Comparison of ENCODE assay signal across 9 cellular contexts in the genomic region with DNA sequence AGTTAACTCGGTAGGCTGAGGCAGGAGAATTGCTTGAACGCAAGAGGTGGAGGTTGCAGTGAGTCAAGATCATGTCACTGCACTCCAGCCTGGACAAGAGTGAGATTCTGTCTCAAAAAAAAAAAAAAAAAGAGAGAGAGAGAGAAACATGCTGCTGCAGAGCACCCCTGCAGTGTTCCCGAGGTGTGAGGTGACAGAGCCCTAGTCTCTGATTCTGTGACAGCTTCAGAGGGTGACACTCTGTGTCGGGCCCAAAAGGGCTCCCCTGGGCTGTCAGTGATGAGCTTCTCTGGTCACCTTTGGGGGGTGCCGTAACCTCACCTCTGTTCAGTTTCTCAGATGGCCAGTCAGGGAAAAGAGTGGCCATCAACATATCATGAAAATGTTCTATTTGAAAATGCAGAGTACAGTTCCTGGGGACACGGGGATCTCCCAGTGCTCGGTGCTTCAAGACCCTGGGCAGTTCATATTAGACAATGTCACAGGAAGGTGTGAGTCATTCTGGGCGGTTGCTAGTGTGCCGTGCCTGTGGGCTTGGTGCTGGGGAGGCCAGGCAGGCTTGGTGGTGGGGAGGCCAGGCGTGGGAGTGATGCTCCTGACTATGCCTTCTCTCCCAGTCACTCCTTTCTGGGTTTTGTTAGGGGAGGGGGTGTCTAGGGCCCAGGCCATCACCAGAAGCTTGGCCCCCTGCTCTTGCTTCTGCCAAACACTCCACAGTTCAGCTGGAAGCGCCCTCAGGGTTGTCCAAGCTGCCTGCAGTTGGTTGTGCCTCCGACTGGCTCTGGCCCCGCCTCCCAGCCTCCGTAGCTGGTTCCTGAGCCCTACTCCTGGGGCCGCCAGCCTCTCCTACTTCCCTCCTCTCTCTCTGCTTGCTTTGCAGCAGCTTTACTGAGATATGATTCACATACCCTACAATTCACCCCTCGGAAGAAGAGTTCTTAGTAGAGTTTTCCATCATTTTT. TPM values are rescaled to one million over a fixed set of nuclear protein-coding genes. Genes with fewer than 3 reads are reported as not detected.
A peak's percentile ranks its signal among the peaks of the same experiment; 100 is the strongest.
DNase-seq lines count a peak whose midpoint lies in the region; ATAC-seq and TF ChIP-seq lines count a peak whose summit lies in the region.
"Had no signal": no experiment of that assay in that cellular context is flagged by ENCODE, and none has a peak within 500 bp of the region (broad histone marks: within the 10 kb centered on the region; RNA-seq: fewer than 3 reads in every experiment).

No MANE protein-coding gene starts in this region.

- peaks cover 8% of the 10 kb centered on the region for H3K27me3 Mint-ChIP-seq in nephron progenitor cell (ENCODE audit: low read depth, poor library complexity)

- DNase-seq in stimulated activated naive CD4-positive, alpha-beta T cell treated with Interleukin-2 at 50 U/mL for 16 hours (lab: John Stamatoyannopoulos, UW): peak; percentile 72
- no peak for DNase-seq in stimulated activated naive CD4-positive, alpha-beta T cell (lab: John Stamatoyannopoulos, UW)
- DNase-seq in UCSD-AML1 (lab: John Stamatoyannopoulos, UW; ENCODE audit: unreplicated experiment): peak; percentile 83
- DNase-seq in mammary epithelial cell: peak; percentile 83
- DNase-seq in nephron progenitor cell: peak; percentile 28
- no peak for DNase-seq in posterior vena cava (ENCODE audit: low spot score)
- no peak for DNase-seq in putamen (ENCODE audit: low spot score)

- no peak overlapping the region for H3K4me3 ChIP-seq in mammary epithelial cell (replicated peaks in 1 of 3; ENCODE audit: insufficient read depth in 1 of 3, low read depth in 2 of 3, low read length in 3 of 3)

- in situ Hi-C loops in mammary epithelial cell (cut with MboI; ENCODE audit: low sequenced_read_pairs in 2 of 2): no loop called here

- dilution Hi-C loops in mammary epithelial cell (cut with HindIII; ENCODE audit: low sequenced_read_pairs): no loop called here

- peak overlapping the region; percentile 33 for H3K4me2 ChIP-seq in mammary epithelial cell (ENCODE audit: insufficient read depth, low read depth, low read length)

- H3K27me3 ChIP-seq in mammary epithelial cell (ENCODE audit: insufficient read depth, low read length): no peaks in the 10 kb centered on the region

- H3K79me2 ChIP-seq in mammary epithelial cell (ENCODE audit: insufficient read depth, low read length): no peaks in the 10 kb centered on the region

- H3K4me3 Mint-ChIP-seq in nephron progenitor cell: no peak overlapping the region

- CTCF ChIA-PET in mammary epithelial cell (lab: Charles Lee; ENCODE audit: low non-redundant PET): no interaction called here

- H3K27ac Mint-ChIP-seq in nephron progenitor cell: no peak overlapping the region

- peaks cover 38% of the 10 kb centered on the region for H3K4me1 ChIP-seq in mammary epithelial cell (ENCODE audit: insufficient read depth, low read length)

- H3K36me3 Mint-ChIP-seq in nephron progenitor cell (ENCODE audit: low read depth): no peaks in the 10 kb centered on the region

- no peaks in the 10 kb centered on the region for H3K36me3 ChIP-seq in mammary epithelial cell (ENCODE audit: insufficient read depth, low read length)

- 74% methylated on average over 9 of the region's 16 CpGs for WGBS in mammary epithelial cell (ENCODE audit: low coverage, missing lambda C conversion rate)

- H3K27ac ChIP-seq in mammary epithelial cell (ENCODE audit: insufficient read depth, low read depth, low read length): peak overlapping the region; percentile 65

- no TSS peak for BruUV-seq in mammary epithelial cell (replicated peaks; lab: Mats Ljungman, UMichigan)

- TF ChIP-seq CTCF in mammary epithelial cell (conservative IDR thresholded peaks at IDR 0.05 in 1 of 2, IDR thresholded peaks at IDR 0.05 in 1 of 2; ENCODE audit: extremely low read depth in 1 of 2, insufficient read depth in 1 of 2, low read depth in 1 of 2, low read length in 2 of 2) (no peak), nephron progenitor cell (IDR thresholded peaks at IDR 0.05) (no peak)

- no peaks in the 10 kb centered on the region for H3K9me3 Mint-ChIP-seq in nephron progenitor cell

- peaks cover 16% of the 10 kb centered on the region for H3K4me1 Mint-ChIP-seq in nephron progenitor cell

- ATAC-seq in GM18498 (IDR thresholded peaks at IDR 0.05; ENCODE audit: unreplicated experiment): no peak

- H3K9ac ChIP-seq in mammary epithelial cell (ENCODE audit: insufficient read depth, low read length): peak overlapping the region; percentile 48

- H3K9me3 ChIP-seq in mammary epithelial cell (replicated peaks; ENCODE audit: insufficient read depth, low read length): no peaks in the 10 kb centered on the region

- H4K20me1 ChIP-seq in mammary epithelial cell (ENCODE audit: insufficient read depth, low read length): no peaks in the 10 kb centered on the region

- peak overlapping the region; percentile 57 for H2AFZ ChIP-seq in mammary epithelial cell (ENCODE audit: low read depth, low read length)

- intact Hi-C loops in mammary epithelial cell (cut with micrococcal nuclease) (loop anchor here (2.0 kb wide), 1 partner anchor 20 kb away; no protein-coding TSS in a partner anchor), posterior vena cava (cut with DNase I) (no loop called here)

RNA-seq across cellular contexts. Expression of a gene that starts 52.5 kb away (rescaled TPM):
- total RNA-seq in mammary epithelial cell (not detected), posterior vena cava (10 to 100 TPM; 36.4 to 70.1 TPM)
- 0.03 TPM for polyA plus RNA-seq in mammary epithelial cell
- polyA minus RNA-seq in mammary epithelial cell: not detected
- total RNA-seq: activated CD8-positive, alpha-beta memory T cell treated with anti-CD3 and anti-CD28 coated beads for 36 hours had no signal

Comparison
In these comparisons a context has a peak if more than half of its experiments do, and no peak if none do; other contexts are left out.
1. DNase-seq: peak in stimulated activated naive CD4-positive, alpha-beta T cell treated with Interleukin-2 at 50 U/mL for 16 hours (single experiment), UCSD-AML1 (single experiment), mammary epithelial cell (single experiment) and nephron progenitor cell (single experiment); none in stimulated activated naive CD4-positive, alpha-beta T cell (0 of 6), posterior vena cava (single experiment) and putamen (single experiment).
2. RNA of a gene that starts 52.5 kb away (total RNA-seq): 36.4 to 70.1 TPM in posterior vena cava; not detected in mammary epithelial cell; every median in the first group is over 10 times any median in the second.